Comparison of ENCODE assay signal across 1 cellular context in the genomic region with DNA sequence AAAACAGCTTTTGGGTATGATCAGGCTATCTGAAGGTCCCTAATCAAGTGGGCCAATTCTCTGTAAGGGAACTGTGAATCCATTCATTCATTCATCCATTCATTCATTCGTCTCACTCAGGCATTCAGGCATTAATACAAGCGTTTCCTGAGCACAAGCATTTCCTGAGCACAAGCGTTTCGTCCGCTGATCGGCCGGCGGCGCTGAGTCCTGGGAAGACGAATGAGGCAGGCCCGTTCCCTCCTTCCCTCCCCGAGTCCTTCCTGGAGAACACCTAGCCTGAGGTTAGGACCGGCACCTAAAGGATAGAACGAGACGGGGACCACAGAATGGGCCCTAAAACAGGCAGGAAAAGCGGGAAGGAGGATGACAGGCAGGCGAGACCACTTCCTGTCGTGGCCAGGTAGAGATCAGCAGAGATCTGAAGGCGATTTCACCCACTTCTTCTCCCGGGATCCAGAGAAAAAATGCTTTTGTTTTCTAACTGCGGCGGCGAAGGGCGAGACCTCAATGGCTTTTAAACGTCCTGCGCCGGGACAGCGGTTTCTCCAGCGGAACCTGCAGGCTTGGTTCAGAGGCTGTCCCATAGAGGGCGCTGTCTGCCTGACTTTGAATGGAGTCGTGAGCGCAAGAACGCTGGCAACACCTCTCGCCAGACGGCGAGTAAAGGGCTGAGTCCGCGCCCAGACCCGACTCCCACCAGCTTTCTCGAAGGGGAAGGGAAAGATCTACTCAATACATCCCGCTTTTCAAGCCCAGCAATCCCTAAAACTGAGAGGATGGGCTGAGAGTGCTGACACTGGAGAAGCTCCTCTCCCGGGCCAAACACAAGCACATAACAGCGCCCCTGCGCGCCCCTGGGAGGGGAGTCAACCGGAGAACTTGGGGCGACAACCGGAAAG.
A peak's percentile ranks its signal among the peaks of the same experiment; 100 is the strongest.
TF ChIP-seq lines count a peak whose summit lies in the region.

No MANE protein-coding gene starts in this region.

TF ChIP-seq in K562, 482 proteins besides CTCF, POLR2A, EP300 and RAD21:
- TF ChIP-seq, protein P1, sequence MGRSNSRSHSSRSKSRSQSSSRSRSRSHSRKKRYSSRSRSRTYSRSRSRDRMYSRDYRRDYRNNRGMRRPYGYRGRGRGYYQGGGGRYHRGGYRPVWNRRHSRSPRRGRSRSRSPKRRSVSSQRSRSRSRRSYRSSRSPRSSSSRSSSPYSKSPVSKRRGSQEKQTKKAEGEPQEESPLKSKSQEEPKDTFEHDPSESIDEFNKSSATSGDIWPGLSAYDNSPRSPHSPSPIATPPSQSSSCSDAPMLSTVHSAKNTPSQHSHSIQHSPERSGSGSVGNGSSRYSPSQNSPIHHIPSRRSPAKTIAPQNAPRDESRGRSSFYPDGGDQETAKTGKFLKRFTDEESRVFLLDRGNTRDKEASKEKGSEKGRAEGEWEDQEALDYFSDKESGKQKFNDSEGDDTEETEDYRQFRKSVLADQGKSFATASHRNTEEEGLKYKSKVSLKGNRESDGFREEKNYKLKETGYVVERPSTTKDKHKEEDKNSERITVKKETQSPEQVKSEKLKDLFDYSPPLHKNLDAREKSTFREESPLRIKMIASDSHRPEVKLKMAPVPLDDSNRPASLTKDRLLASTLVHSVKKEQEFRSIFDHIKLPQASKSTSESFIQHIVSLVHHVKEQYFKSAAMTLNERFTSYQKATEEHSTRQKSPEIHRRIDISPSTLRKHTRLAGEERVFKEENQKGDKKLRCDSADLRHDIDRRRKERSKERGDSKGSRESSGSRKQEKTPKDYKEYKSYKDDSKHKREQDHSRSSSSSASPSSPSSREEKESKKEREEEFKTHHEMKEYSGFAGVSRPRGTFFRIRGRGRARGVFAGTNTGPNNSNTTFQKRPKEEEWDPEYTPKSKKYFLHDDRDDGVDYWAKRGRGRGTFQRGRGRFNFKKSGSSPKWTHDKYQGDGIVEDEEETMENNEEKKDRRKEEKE (IDR thresholded peaks at IDR 0.05; ENCODE audit: borderline replicate concordance in 1 of 2, control insufficient read depth in 1 of 2, low read depth in 2 of 2, low read length in 1 of 2): no peak
- TF ChIP-seq, protein P2, sequence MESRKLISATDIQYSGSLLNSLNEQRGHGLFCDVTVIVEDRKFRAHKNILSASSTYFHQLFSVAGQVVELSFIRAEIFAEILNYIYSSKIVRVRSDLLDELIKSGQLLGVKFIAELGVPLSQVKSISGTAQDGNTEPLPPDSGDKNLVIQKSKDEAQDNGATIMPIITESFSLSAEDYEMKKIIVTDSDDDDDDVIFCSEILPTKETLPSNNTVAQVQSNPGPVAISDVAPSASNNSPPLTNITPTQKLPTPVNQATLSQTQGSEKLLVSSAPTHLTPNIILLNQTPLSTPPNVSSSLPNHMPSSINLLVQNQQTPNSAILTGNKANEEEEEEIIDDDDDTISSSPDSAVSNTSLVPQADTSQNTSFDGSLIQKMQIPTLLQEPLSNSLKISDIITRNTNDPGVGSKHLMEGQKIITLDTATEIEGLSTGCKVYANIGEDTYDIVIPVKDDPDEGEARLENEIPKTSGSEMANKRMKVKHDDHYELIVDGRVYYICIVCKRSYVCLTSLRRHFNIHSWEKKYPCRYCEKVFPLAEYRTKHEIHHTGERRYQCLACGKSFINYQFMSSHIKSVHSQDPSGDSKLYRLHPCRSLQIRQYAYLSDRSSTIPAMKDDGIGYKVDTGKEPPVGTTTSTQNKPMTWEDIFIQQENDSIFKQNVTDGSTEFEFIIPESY (CRISPR knock-in tag; IDR thresholded peaks at IDR 0.05): peak; percentile 98
- TF ChIP-seq ZBTB7A (IDR thresholded peaks at IDR 0.05; ENCODE audit: borderline replicate concordance, control insufficient read depth, low read depth, low read length) (peak; percentile 60; the same call in 1 of the 2 replicates), YY1 (IDR thresholded peaks at IDR 0.05; ENCODE audit: borderline replicate concordance in 1 of 3, control insufficient read depth in 1 of 3, extremely low read depth in 1 of 3, insufficient read depth in 3 of 3, insufficient read length in 1 of 3, insufficient replicate concordance in 2 of 3, low read depth in 1 of 3, low read length in 2 of 3) (peak in 1 of 3 experiments; percentile 14), RNF2 (IDR thresholded peaks at IDR 0.05) (0 out of 2 replicates have a peak, but pooled peaks have one; percentile 18), L3MBTL2 (IDR thresholded peaks at IDR 0.05) (peak; percentile 42; the same call in 1 of the 2 replicates), RB1 (IDR thresholded peaks at IDR 0.05; ENCODE audit: low read depth) (0 out of 2 replicates have a peak, but pooled peaks have one; percentile 21), ZNF347 (CRISPR knock-in tag; IDR thresholded peaks at IDR 0.05; ENCODE audit: low read depth) (no peak), CXXC5 (CRISPR knock-in tag; IDR thresholded peaks at IDR 0.05) (0 out of 2 replicates have a peak, but pooled peaks have one; percentile 15), ZNF24 (IDR thresholded peaks at IDR 0.05) (peak; percentile 88), SMC3 (conservative IDR thresholded peaks at IDR 0.05; ENCODE audit: insufficient read depth, low read depth, low read length) (peak; percentile 73), ZNF551 (CRISPR knock-in tag; IDR thresholded peaks at IDR 0.05) (no peak), XRCC5 (IDR thresholded peaks at IDR 0.05; ENCODE audit: low read depth, low read length) (0 out of 2 replicates have a peak, but pooled peaks have one; percentile 43), NRF1 (conservative IDR thresholded peaks at IDR 0.05 in 1 of 2, IDR thresholded peaks at IDR 0.05 in 1 of 2) (peak; percentile 54 to 64; a peak in 3 of 4 replicates), CBX1 (IDR thresholded peaks at IDR 0.05; ENCODE audit: low read depth) (0 out of 2 replicates have a peak, but pooled peaks have one; percentile 29), POLR2AphosphoS2 (IDR thresholded peaks at IDR 0.05; ENCODE audit: low read length) (no peak), RBFOX2 (IDR thresholded peaks at IDR 0.05; ENCODE audit: low read depth, low read length) (peak; percentile 39)
- TF ChIP-seq, protein P3, sequence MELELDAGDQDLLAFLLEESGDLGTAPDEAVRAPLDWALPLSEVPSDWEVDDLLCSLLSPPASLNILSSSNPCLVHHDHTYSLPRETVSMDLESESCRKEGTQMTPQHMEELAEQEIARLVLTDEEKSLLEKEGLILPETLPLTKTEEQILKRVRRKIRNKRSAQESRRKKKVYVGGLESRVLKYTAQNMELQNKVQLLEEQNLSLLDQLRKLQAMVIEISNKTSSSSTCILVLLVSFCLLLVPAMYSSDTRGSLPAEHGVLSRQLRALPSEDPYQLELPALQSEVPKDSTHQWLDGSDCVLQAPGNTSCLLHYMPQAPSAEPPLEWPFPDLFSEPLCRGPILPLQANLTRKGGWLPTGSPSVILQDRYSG (tag; conservative IDR thresholded peaks at IDR 0.05; ENCODE audit: low read depth): no peak
- TF ChIP-seq, protein P4, sequence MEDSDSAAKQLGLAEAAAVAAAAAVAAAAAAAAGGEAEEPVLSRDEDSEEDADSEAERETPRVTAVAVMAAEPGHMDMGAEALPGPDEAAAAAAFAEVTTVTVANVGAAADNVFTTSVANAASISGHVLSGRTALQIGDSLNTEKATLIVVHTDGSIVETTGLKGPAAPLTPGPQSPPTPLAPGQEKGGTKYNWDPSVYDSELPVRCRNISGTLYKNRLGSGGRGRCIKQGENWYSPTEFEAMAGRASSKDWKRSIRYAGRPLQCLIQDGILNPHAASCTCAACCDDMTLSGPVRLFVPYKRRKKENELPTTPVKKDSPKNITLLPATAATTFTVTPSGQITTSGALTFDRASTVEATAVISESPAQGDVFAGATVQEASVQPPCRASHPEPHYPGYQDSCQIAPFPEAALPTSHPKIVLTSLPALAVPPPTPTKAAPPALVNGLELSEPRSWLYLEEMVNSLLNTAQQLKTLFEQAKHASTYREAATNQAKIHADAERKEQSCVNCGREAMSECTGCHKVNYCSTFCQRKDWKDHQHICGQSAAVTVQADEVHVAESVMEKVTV (CRISPR knock-in tag; IDR thresholded peaks at IDR 0.05): 0 out of 2 replicates have a peak, but pooled peaks have one; percentile 42
- TF ChIP-seq, protein P5, sequence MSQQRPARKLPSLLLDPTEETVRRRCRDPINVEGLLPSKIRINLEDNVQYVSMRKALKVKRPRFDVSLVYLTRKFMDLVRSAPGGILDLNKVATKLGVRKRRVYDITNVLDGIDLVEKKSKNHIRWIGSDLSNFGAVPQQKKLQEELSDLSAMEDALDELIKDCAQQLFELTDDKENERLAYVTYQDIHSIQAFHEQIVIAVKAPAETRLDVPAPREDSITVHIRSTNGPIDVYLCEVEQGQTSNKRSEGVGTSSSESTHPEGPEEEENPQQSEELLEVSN (IDR thresholded peaks at IDR 0.05; ENCODE audit: borderline replicate concordance in 1 of 2, extremely low read depth in 1 of 2, insufficient read depth in 1 of 2, insufficient read length in 1 of 2, low read depth in 1 of 2, low read length in 1 of 2, poor library complexity in 1 of 2, severe bottlenecking in 1 of 2): peak in 1 of 2 experiments; percentile 10
